In genomic region chr12:14650791-14651190, GRCh38 we compare ENCODE assay signal across 1 cellular context.
TF ChIP-seq lines count a peak whose summit lies in the region.

No MANE protein-coding gene starts in this region.

TF ChIP-seq in liver, 16 proteins besides CTCF, POLR2A, EP300 and RAD21 (continued from another document):
- TF ChIP-seq REST (IDR thresholded peaks at IDR 0.05) (peak; percentile 90), YY1 (IDR thresholded peaks at IDR 0.05) (no peak), ZBTB33 (IDR thresholded peaks at IDR 0.05) (no peak), FOXA2 (IDR thresholded peaks at IDR 0.05) (no peak), JUND (IDR thresholded peaks at IDR 0.05) (no peak), ATF3 (IDR thresholded peaks at IDR 0.05) (no peak), TAF1 (conservative IDR thresholded peaks at IDR 0.05) (no peak), RXRA (IDR thresholded peaks at IDR 0.05) (no peak), FOXA1 (IDR thresholded peaks at IDR 0.05) (no peak), HNF4A (conservative IDR thresholded peaks at IDR 0.05) (peak; percentile 42 to 48)
TF ChIP-seq in liver: peak in this region for 2.
